Comparison of ENCODE assay signal across 8 cellular contexts in the genomic region with DNA sequence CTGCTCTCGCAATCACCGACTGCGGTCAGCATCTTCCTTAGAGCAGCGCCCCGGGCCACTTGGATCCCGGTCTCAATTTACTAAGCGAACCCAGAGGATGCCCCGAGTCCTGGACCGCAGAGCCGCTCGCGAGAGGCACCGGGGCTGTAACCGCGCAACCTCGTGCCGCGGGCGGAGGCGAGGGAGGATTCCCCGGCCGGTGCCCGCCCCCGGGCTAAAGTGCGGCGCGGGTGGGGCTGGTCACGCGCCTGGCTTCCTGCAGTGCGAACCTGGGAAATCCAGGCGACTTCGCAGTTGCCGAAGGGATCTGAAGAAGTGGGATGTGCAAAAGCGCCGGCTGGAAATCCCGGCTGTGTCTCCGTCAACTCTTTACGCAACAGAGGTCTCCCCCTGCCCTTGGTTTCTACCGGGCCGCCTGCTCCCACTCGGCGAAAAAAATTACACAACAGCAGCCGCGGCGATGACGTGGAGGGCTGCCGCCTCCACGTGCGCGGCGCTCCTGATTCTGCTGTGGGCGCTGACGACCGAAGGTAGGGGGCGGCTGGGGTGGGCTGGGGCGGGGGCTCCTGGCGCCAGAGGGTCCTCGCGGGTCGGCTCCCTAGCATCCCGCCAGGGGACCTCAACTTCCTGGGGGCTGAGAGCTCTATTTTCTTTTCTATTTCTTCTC. TPM values are rescaled to one million over a fixed set of nuclear protein-coding genes. Genes with fewer than 3 reads are reported as not detected.
DNase-seq lines count a peak whose midpoint lies in the region; ATAC-seq and TF ChIP-seq lines count a peak whose summit lies in the region.

A gene with protein sequence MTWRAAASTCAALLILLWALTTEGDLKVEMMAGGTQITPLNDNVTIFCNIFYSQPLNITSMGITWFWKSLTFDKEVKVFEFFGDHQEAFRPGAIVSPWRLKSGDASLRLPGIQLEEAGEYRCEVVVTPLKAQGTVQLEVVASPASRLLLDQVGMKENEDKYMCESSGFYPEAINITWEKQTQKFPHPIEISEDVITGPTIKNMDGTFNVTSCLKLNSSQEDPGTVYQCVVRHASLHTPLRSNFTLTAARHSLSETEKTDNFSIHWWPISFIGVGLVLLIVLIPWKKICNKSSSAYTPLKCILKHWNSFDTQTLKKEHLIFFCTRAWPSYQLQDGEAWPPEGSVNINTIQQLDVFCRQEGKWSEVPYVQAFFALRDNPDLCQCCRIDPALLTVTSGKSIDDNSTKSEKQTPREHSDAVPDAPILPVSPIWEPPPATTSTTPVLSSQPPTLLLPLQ (plus strand): TSS at position 291 of the 667 bp plus-strand sequence. CDS start 170 bp downstream, at position 461.

- peaks cover 40% of the 10 kb centered on the region for H3K4me1 Mint-ChIP-seq in activated T-cell treated with anti-CD3 and anti-CD28 coated beads, Interleukin-2, amount 50 U/mL, for 24 hours (ENCODE audit: low read depth)

- CTCF ChIA-PET in OCI-LY7 (lab: Charles Lee; ENCODE audit: unreplicated experiment), result no interaction called here

- no peaks in the 10 kb centered on the region for H4K20me1 ChIP-seq in OCI-LY7 (ENCODE audit: insufficient read depth, low read length)

- DNase-seq in ACHN, result peak; percentile 71
- peak; percentile 15 to 46 for DNase-seq in HAP-1 (ENCODE audit: low spot score in 2 of 2)
- DNase-seq in OCI-LY7 (ENCODE audit: low spot score), result peak; percentile 42
- DNase-seq in activated T-cell treated with anti-CD3 and anti-CD28 coated beads, Interleukin-2, amount 50 U/mL, for 24 hours, result peak; percentile 75
- DNase-seq in erythroblast (lab: John Stamatoyannopoulos, UW), result peak; percentile 61 to 76
- peak; percentile 69 for DNase-seq in mucosa of gallbladder (ENCODE audit: low spot score)
- DNase-seq in stimulated activated CD8-positive, alpha-beta memory T cell treated with anti-CD3 and anti-CD28 coated beads, Interleukin-2, amount 100 ng/mL, for 1 hour (ENCODE audit: low read depth in 2 of 2), result peak; percentile 39

- peak within 1 kb of the TSS; percentile 74 for H3K27ac Mint-ChIP-seq in activated T-cell treated with anti-CD3 and anti-CD28 coated beads, Interleukin-2, amount 50 U/mL, for 24 hours

- H3K4me2 ChIP-seq in OCI-LY7 (ENCODE audit: low read length), result peak within 1 kb of the TSS; percentile 95

- no peaks in the 10 kb centered on the region for H3K27me3 ChIP-seq in HAP-1 (ENCODE audit: low read depth)

- H3K9me2 ChIP-seq in OCI-LY7 (ENCODE audit: insufficient read depth, low read length), result no peaks in the 10 kb centered on the region

- H3K4me3 ChIP-seq in HAP-1 (peak within 1 kb of the TSS; percentile 41), OCI-LY7 (ENCODE audit: low read depth, low read length, poor library complexity, severe bottlenecking) (peak within 1 kb of the TSS; percentile 70)

- H3K36me3 ChIP-seq in HAP-1 (replicated peaks) (no peaks in the 10 kb centered on the region), OCI-LY7 (ENCODE audit: insufficient read depth, low read length) (peaks cover 5% of the 10 kb centered on the region)

- TF ChIP-seq POLR2A in erythroblast (IDR thresholded peaks at IDR 0.05; ENCODE audit: low read length), result peak; percentile 42

- no TSS peak for BruUV-seq in OCI-LY7 (replicated peaks; lab: Mats Ljungman, UMichigan)

- H2AFZ ChIP-seq in OCI-LY7 (ENCODE audit: low read length), result peak within 1 kb of the TSS; percentile 61

- no peaks in the 10 kb centered on the region for H3K9me3 ChIP-seq in HAP-1
- peaks cover 5% of the 10 kb centered on the region; the same call in 1 of the 2 replicates for H3K9me3 ChIP-seq in OCI-LY7 (ENCODE audit: low read length)

- peak within 1 kb of the TSS; percentile 78 for H3K4me3 Mint-ChIP-seq in activated T-cell treated with anti-CD3 and anti-CD28 coated beads, Interleukin-2, amount 50 U/mL, for 24 hours

- H3K9me3 Mint-ChIP-seq in activated T-cell treated with anti-CD3 and anti-CD28 coated beads, Interleukin-2, amount 50 U/mL, for 24 hours, result no peaks in the 10 kb centered on the region

- POLR2A ChIA-PET in OCI-LY7 (lab: Charles Lee), result interaction anchor here (0.6 to 1.0 kb wide), 4 partner anchors 21 to 1887 kb away, joined by 3 to 4 read pairs (median 3); a partner anchor contains a TSS

- peaks cover 6% of the 10 kb centered on the region for H3K36me3 Mint-ChIP-seq in activated T-cell treated with anti-CD3 and anti-CD28 coated beads, Interleukin-2, amount 50 U/mL, for 24 hours (ENCODE audit: low read depth)

- H3K4me1 ChIP-seq in HAP-1 (peaks cover 10% of the 10 kb centered on the region), OCI-LY7 (ENCODE audit: insufficient read depth, low read length, poor library complexity, severe bottlenecking) (peaks cover 26% of the 10 kb centered on the region)

- peaks cover 2% of the 10 kb centered on the region for H3K27me3 Mint-ChIP-seq in activated T-cell treated with anti-CD3 and anti-CD28 coated beads, Interleukin-2, amount 50 U/mL, for 24 hours

- H3K79me2 ChIP-seq in OCI-LY7 (ENCODE audit: insufficient read depth, low read depth, low read length), result peaks cover 22% of the 10 kb centered on the region

- intact Hi-C loops in OCI-LY7 (cut with micrococcal nuclease; ENCODE audit: unreplicated experiment), result loop anchor here (1.0 to 2.0 kb wide), 2 partner anchors 75 to 120 kb away; a partner anchor contains a TSS

- no peak; the same call in 1 of the 2 replicates for TF ChIP-seq CTCF in OCI-LY7 (conservative IDR thresholded peaks at IDR 0.05; ENCODE audit: low read length)

- no peak for ATAC-seq in HG03378 (IDR thresholded peaks at IDR 0.05; ENCODE audit: unreplicated experiment)

- peak within 1 kb of the TSS; percentile 72 for H3K27ac ChIP-seq in OCI-LY7 (ENCODE audit: low read depth, low read length, poor library complexity, severe bottlenecking)

- in situ Hi-C loops in ACHN (cut with HindIII; ENCODE audit: low pct_ligation_motif_present, low pct_unique_long_range_greater_than_20kb, low sequenced_read_pairs), result no loop called here
- in situ Hi-C loops in HAP-1 (cut with MboI; ENCODE audit: low sequenced_read_pairs), result no loop called here

RNA-seq across cellular contexts. Expression of the gene that starts here (rescaled TPM):
- total RNA-seq in OCI-LY7 (2014; rRNA removed; shearing (Covaris generic)), result 6.0 and 7.7 TPM in 2 replicates
- total RNA-seq in OCI-LY7 (2022) (22.3 and 23.0 TPM in 2 replicates), mucosa of gallbladder (8.2 TPM)
